In genomic region chr3:52233968-52234367, GRCh38 we compare ENCODE assay signal across 18 cellular contexts. TPM values are rescaled to one million over a fixed set of nuclear protein-coding genes. Genes with fewer than 3 reads are reported as not detected.
DNase-seq lines count a peak whose midpoint lies in the region; ATAC-seq and TF ChIP-seq lines count a peak whose summit lies in the region.
"Had no signal": no experiment of that assay in that cellular context is flagged by ENCODE, and none has a peak within 500 bp of the region (broad histone marks: within the 10 kb centered on the region; RNA-seq: fewer than 3 reads in every experiment).

No MANE protein-coding gene starts in this region.

- WGBS in heart left ventricle, 4 donors: 39 to 69% (median 41%) methylated on average over 3 of the region's 3 CpGs

- H3K36me3 Mint-ChIP-seq in activated CD4-positive, alpha-beta T cell treated with anti-CD3 and anti-CD28 coated beads, Interleukin-2, amount 10 ng/mL, durations not matched to agents 24 days and 14 days (ENCODE audit: low read depth): peaks cover 35% of the 10 kb centered on the region
- H3K36me3 Mint-ChIP-seq in activated CD4-positive, alpha-beta memory T cell treated with anti-CD3 and anti-CD28 coated beads for 36 hours: peaks cover 42% of the 10 kb centered on the region

- H3K4me3 ChIP-seq in heart left ventricle (peak overlapping the region in 10 of 12 donors; percentile 25 to 59 (median 44)), skeletal muscle tissue (ENCODE audit: low read length in 3 of 3) (peak overlapping the region; percentile 79 to 94 (median 81))
- H3K4me3 ChIP-seq: HAP-1, sigmoid colon had no signal

- no peak for DNase-seq in activated CD4-positive, alpha-beta T cell treated with anti-CD3 and anti-CD28 coated beads, Interleukin-2, amount 10 ng/mL, durations not matched to agents 24 days and 14 days
- no peak for DNase-seq in activated CD4-positive, alpha-beta T cell treated with anti-CD3 and anti-CD28 coated beads for 1 hour
- no peak for DNase-seq in activated CD4-positive, alpha-beta memory T cell treated with anti-CD3 and anti-CD28 coated beads for 36 hours
- DNase-seq in heart left ventricle (peak in 4 of 5 donors; percentile 65 to 87 (median 66)), NK-92 (lab: John Stamatoyannopoulos, UW; ENCODE audit: unreplicated experiment) (no peak)
- DNase-seq: activated CD4-positive, alpha-beta T cell treated with anti-CD3 and anti-CD28 coated beads, Interleukin-2, amount 50 U/mL, for 4 hours; erythroblast; left cardiac atrium; NCI-H1436 treated with DMSO at 0.1 percent for 48 hours; NCI-H69; nephron progenitor cell; sigmoid colon had no signal

- H3K9ac ChIP-seq in skeletal muscle tissue (ENCODE audit: low read depth in 1 of 3, low read length in 3 of 3): peak overlapping the region; percentile 97 to 99 (median 98)

- peaks cover 0 to 62% (median 42%) of the 10 kb centered on the region in 9 donors for H3K36me3 ChIP-seq in heart left ventricle
- peaks cover 32 to 52% (median 40%) of the 10 kb centered on the region in 3 donors for H3K36me3 ChIP-seq in skeletal muscle tissue (ENCODE audit: control insufficient read depth in 3 of 3, insufficient read depth in 3 of 3, low read length in 3 of 3)

- no peaks in the 10 kb centered on the region for H3K9me3 Mint-ChIP-seq in activated CD4-positive, alpha-beta T cell treated with anti-CD3 and anti-CD28 coated beads, Interleukin-2, amount 10 ng/mL, durations not matched to agents 24 days and 14 days
- no peaks in the 10 kb centered on the region for H3K9me3 Mint-ChIP-seq in activated CD4-positive, alpha-beta memory T cell treated with anti-CD3 and anti-CD28 coated beads for 36 hours
- H3K9me3 Mint-ChIP-seq: nephron progenitor cell; T-helper 2 cell treated with Interferon-gamma antibody and Interleukin-4, amounts not matched to agents 5 μg/mL and 100 μg/mL, for 36 hours had no signal

- CTCF ChIA-PET in activated CD4-positive, alpha-beta memory T cell treated with anti-CD3 and anti-CD28 coated beads for 36 hours (lab: Charles Lee): interaction anchor here (1.3 to 11.6 kb wide), 5 partner anchors 8 to 105 kb away, joined by 3 to 148 read pairs (median 61); partner anchors contain the start of genes TLR9 and WDR82

- peak overlapping the region; percentile 71 to 97 (median 90) for H3K27ac ChIP-seq in heart left ventricle
- H3K27ac ChIP-seq in skeletal muscle tissue (ENCODE audit: low read depth, low read length): peak overlapping the region; percentile 99

- H3K4me1 ChIP-seq in heart left ventricle: peaks cover 10 to 70% (median 49%) of the 10 kb centered on the region in 12 donors
- peaks cover 58 to 77% (median 63%) of the 10 kb centered on the region in 3 donors for H3K4me1 ChIP-seq in skeletal muscle tissue (ENCODE audit: control insufficient read depth in 3 of 3, insufficient read depth in 3 of 3, low read length in 3 of 3)

- intact Hi-C loops in activated CD4-positive, alpha-beta T cell treated with anti-CD3 and anti-CD28 coated beads, Interleukin-2, amount 10 ng/mL, durations not matched to agents 24 days and 14 days (cut with micrococcal nuclease): no loop called here
- intact Hi-C loops in activated CD4-positive, alpha-beta memory T cell treated with anti-CD3 and anti-CD28 coated beads for 36 hours (cut with micrococcal nuclease): no loop called here
- intact Hi-C loops in heart left ventricle (cut with DNase I): loop anchor here in 5 of 10 donors (5.0 to 10.0 kb wide), 3 partner anchors 53 to 171 kb away; partner anchors contain the start of gene GLYCTK (in 2 of the 5)

- peak; percentile 1 to 63 (median 22) for ATAC-seq in heart left ventricle
- ATAC-seq in HG03045 (IDR thresholded peaks at IDR 0.05; ENCODE audit: unreplicated experiment): no peak
- no peak for ATAC-seq in GM19395 (IDR thresholded peaks at IDR 0.05; ENCODE audit: unreplicated experiment)

- peak overlapping the region; percentile 63 for H3K27ac Mint-ChIP-seq in activated CD4-positive, alpha-beta T cell treated with anti-CD3 and anti-CD28 coated beads, Interleukin-2, amount 10 ng/mL, durations not matched to agents 24 days and 14 days
- peak overlapping the region; percentile 74 for H3K27ac Mint-ChIP-seq in activated CD4-positive, alpha-beta memory T cell treated with anti-CD3 and anti-CD28 coated beads for 36 hours
- H3K27ac Mint-ChIP-seq: nephron progenitor cell; T-helper 2 cell treated with Interferon-gamma antibody and Interleukin-4, amounts not matched to agents 5 μg/mL and 100 μg/mL, for 36 hours had no signal

- no peaks in the 10 kb centered on the region for H3K9me3 ChIP-seq in heart left ventricle
- no peaks in the 10 kb centered on the region for H3K9me3 ChIP-seq in skeletal muscle tissue (ENCODE audit: control insufficient read depth in 3 of 3, low read length in 3 of 3)
- H3K9me3 ChIP-seq: HAP-1, sigmoid colon had no signal

- H3K27me3 ChIP-seq in heart left ventricle: no peaks in the 10 kb centered on the region
- H3K27me3 ChIP-seq in skeletal muscle tissue (ENCODE audit: control insufficient read depth in 3 of 3, insufficient read depth in 3 of 3, low read length in 3 of 3): no peaks in the 10 kb centered on the region
- H3K27me3 ChIP-seq: sigmoid colon had no signal

- H3K4me3 Mint-ChIP-seq in activated CD4-positive, alpha-beta T cell treated with anti-CD3 and anti-CD28 coated beads, Interleukin-2, amount 10 ng/mL, durations not matched to agents 24 days and 14 days: no peak overlapping the region
- H3K4me3 Mint-ChIP-seq in activated CD4-positive, alpha-beta memory T cell treated with anti-CD3 and anti-CD28 coated beads for 36 hours: no peak overlapping the region
- H3K4me3 Mint-ChIP-seq: nephron progenitor cell; T-helper 2 cell treated with Interferon-gamma antibody and Interleukin-4, amounts not matched to agents 5 μg/mL and 100 μg/mL, for 36 hours had no signal

- H3K4me1 Mint-ChIP-seq in activated CD4-positive, alpha-beta T cell treated with anti-CD3 and anti-CD28 coated beads, Interleukin-2, amount 10 ng/mL, durations not matched to agents 24 days and 14 days: peaks cover 45% of the 10 kb centered on the region
- peaks cover 50% of the 10 kb centered on the region for H3K4me1 Mint-ChIP-seq in activated CD4-positive, alpha-beta memory T cell treated with anti-CD3 and anti-CD28 coated beads for 36 hours (ENCODE audit: low read depth)

- no peak for TF ChIP-seq CTCF in heart left ventricle (IDR thresholded peaks at IDR 0.05)

- POLR2A ChIA-PET in activated CD4-positive, alpha-beta memory T cell treated with anti-CD3 and anti-CD28 coated beads for 36 hours (lab: Charles Lee): interaction anchor here (1.1 kb wide), 1 partner anchor 14 kb away, joined by 3 read pairs; no protein-coding TSS in a partner anchor

- no peak for TF ChIP-seq POLR2A in heart left ventricle (IDR thresholded peaks at IDR 0.05)

- no peaks in the 10 kb centered on the region for H3K27me3 Mint-ChIP-seq in activated CD4-positive, alpha-beta T cell treated with anti-CD3 and anti-CD28 coated beads, Interleukin-2, amount 10 ng/mL, durations not matched to agents 24 days and 14 days
- H3K27me3 Mint-ChIP-seq in activated CD4-positive, alpha-beta memory T cell treated with anti-CD3 and anti-CD28 coated beads for 36 hours: no peaks in the 10 kb centered on the region

RNA-seq across cellular contexts. Expression of gene TWF2, which starts 5.0 kb away (rescaled TPM):
- total RNA-seq in activated CD4-positive, alpha-beta T cell treated with anti-CD3 and anti-CD28 coated beads, Interleukin-2, amount 10 ng/mL, durations not matched to agents 24 days and 14 days: 80.3 and 87.0 TPM in 2 replicates
- 100 to 1,000 TPM; 114 to 118 TPM for total RNA-seq in activated CD4-positive, alpha-beta memory T cell treated with anti-CD3 and anti-CD28 coated beads for 36 hours
- total RNA-seq in heart left ventricle: 100 to 1,000 TPM in 7 of 9 donors, 10 to 100 TPM in 2; 62.9 to 133 (median 117) TPM
- 100 to 1,000 TPM in 1 of 2 donors, 10 to 100 TPM in 1; 45.8 to 109 TPM for polyA plus RNA-seq in heart left ventricle
- 18.8 TPM for total RNA-seq in skeletal muscle tissue

RNA-seq across cellular contexts. Expression of gene TLR9, which starts 8.5 kb away (rescaled TPM):
- total RNA-seq in activated CD4-positive, alpha-beta T cell treated with anti-CD3 and anti-CD28 coated beads, Interleukin-2, amount 10 ng/mL, durations not matched to agents 24 days and 14 days: 0.17 and 0.42 TPM in 2 replicates
- under 1 TPM; 0.59 to 0.90 TPM for total RNA-seq in activated CD4-positive, alpha-beta memory T cell treated with anti-CD3 and anti-CD28 coated beads for 36 hours
- total RNA-seq in heart left ventricle: under 1 TPM in 8 of 9 donors, not detected in 1; 0.12 to 0.65 (median 0.29) TPM
- polyA plus RNA-seq in heart left ventricle: under 1 TPM; 0.04 to 0.23 TPM
- not detected for total RNA-seq in skeletal muscle tissue
- total RNA-seq: RPMI7951 had no signal

RNA-seq across cellular contexts. Expression of gene PPM1M, which starts 11.6 kb away (rescaled TPM):
- total RNA-seq in activated CD4-positive, alpha-beta T cell treated with anti-CD3 and anti-CD28 coated beads, Interleukin-2, amount 10 ng/mL, durations not matched to agents 24 days and 14 days: 48.3 and 49.2 TPM in 2 replicates
- 100 to 1,000 TPM; 111 TPM for total RNA-seq in activated CD4-positive, alpha-beta memory T cell treated with anti-CD3 and anti-CD28 coated beads for 36 hours
- 10 to 100 TPM in 2 of 9 donors, 1 to 10 TPM in 7; 5.7 to 30.2 (median 8.2) TPM for total RNA-seq in heart left ventricle
- 1 to 10 TPM; 5.6 to 6.6 TPM for polyA plus RNA-seq in heart left ventricle
- 8.4 TPM for total RNA-seq in skeletal muscle tissue

RNA-seq across cellular contexts. Expression of gene ALAS1, which starts 36.0 kb away (rescaled TPM):
- 115 and 118 TPM in 2 replicates for total RNA-seq in activated CD4-positive, alpha-beta T cell treated with anti-CD3 and anti-CD28 coated beads, Interleukin-2, amount 10 ng/mL, durations not matched to agents 24 days and 14 days
- 10 to 100 TPM; 64.4 to 64.5 TPM for total RNA-seq in activated CD4-positive, alpha-beta memory T cell treated with anti-CD3 and anti-CD28 coated beads for 36 hours
- total RNA-seq in heart left ventricle (100 to 1,000 TPM in 8 of 9 donors, 10 to 100 TPM in 1; 77.9 to 213 (median 146) TPM), skeletal muscle tissue (31.3 TPM)
- polyA plus RNA-seq in heart left ventricle: 100 to 1,000 TPM; 107 to 132 TPM

RNA-seq across cellular contexts. Expression of gene WDR82, which starts 44.5 kb away (rescaled TPM):
- 104 and 106 TPM in 2 replicates for total RNA-seq in activated CD4-positive, alpha-beta T cell treated with anti-CD3 and anti-CD28 coated beads, Interleukin-2, amount 10 ng/mL, durations not matched to agents 24 days and 14 days
- total RNA-seq in activated CD4-positive, alpha-beta memory T cell treated with anti-CD3 and anti-CD28 coated beads for 36 hours: 100 to 1,000 TPM; 110 to 111 TPM
- total RNA-seq in heart left ventricle (10 to 100 TPM; 44.9 to 73.6 (median 61.2) TPM), skeletal muscle tissue (69.9 TPM)
- 10 to 100 TPM; 24.7 to 69.2 TPM for polyA plus RNA-seq in heart left ventricle

Comparison
In these comparisons a context has a peak if more than half of its experiments do, and no peak if none do; other contexts are left out.
1. DNase-seq: peak in heart left ventricle (4 of 5); none in activated CD4-positive, alpha-beta T cell treated with anti-CD3 and anti-CD28 coated beads, Interleukin-2, amount 10 ng/mL, durations not matched to agents 24 days and 14 days (single experiment), activated CD4-positive, alpha-beta T cell treated with anti-CD3 and anti-CD28 coated beads for 1 hour (single experiment), activated CD4-positive, alpha-beta memory T cell treated with anti-CD3 and anti-CD28 coated beads for 36 hours (single experiment) and NK-92 (single experiment).
2. ATAC-seq: peak in heart left ventricle (4 of 4); none in HG03045 (single experiment) and GM19395 (single experiment).